In genomic region chr19:6530385-6531162, GRCh38 we compare ENCODE assay signal across 8 cellular contexts. TPM values are rescaled to one million over a fixed set of nuclear protein-coding genes. Genes with fewer than 3 reads are reported as not detected.
A peak's percentile ranks its signal among the peaks of the same experiment; 100 is the strongest.
DNase-seq lines count a peak whose midpoint lies in the region; ATAC-seq and TF ChIP-seq lines count a peak whose summit lies in the region.

TSS of gene TNFSF9 (plus strand) at chr19:6531026. CDS start at chr19:6531037, 11 bp downstream.

- H3K79me2 ChIP-seq in MM.1S (ENCODE audit: low read length) = peaks cover 18% of the 10 kb centered on the region

- H3K27ac Mint-ChIP-seq in T-helper 2 cell treated with Interferon-gamma antibody and Interleukin-4, amounts not matched to agents 5 μg/mL and 100 μg/mL, for 36 hours = peak within 1 kb of the TSS; percentile 35

- ATAC-seq in GM21515 (IDR thresholded peaks at IDR 0.05; ENCODE audit: unreplicated experiment) (peak; percentile 33), psoas muscle (peak; percentile 95 to 98 (median 98))

- H3K4me3 ChIP-seq in MM.1S (ENCODE audit: low read length) (peak within 1 kb of the TSS; percentile 80), right atrium auricular region (peak within 1 kb of the TSS; percentile 47 to 65), psoas muscle (peak within 1 kb of the TSS; percentile 74), urinary bladder (ENCODE audit: low read depth, low read length) (peak within 1 kb of the TSS; percentile 38)

- TF ChIP-seq CTCF in MM.1S (IDR thresholded peaks at IDR 0.05; ENCODE audit: low read length) (no peak), right atrium auricular region (IDR thresholded peaks at IDR 0.05) (no peak), psoas muscle (IDR thresholded peaks at IDR 0.05) (no peak)

- no peaks in the 10 kb centered on the region for H3K9me3 Mint-ChIP-seq in T-helper 2 cell treated with Interferon-gamma antibody and Interleukin-4, amounts not matched to agents 5 μg/mL and 100 μg/mL, for 36 hours

- H3F3A ChIP-seq in MM.1S (ENCODE audit: insufficient read depth, low read length) = peaks cover 4% of the 10 kb centered on the region

- intact Hi-C loops in psoas muscle (cut with DNase I) = loop anchor here in 1 of 2 donors (5.0 to 10.0 kb wide), 2 partner anchors 207 to 334 kb away; partner anchors contain the start of genes GPR108 and TRIP10

- H3K36me3 Mint-ChIP-seq in T-helper 2 cell treated with Interferon-gamma antibody and Interleukin-4, amounts not matched to agents 5 μg/mL and 100 μg/mL, for 36 hours (ENCODE audit: low read depth) = no peaks in the 10 kb centered on the region

- no peaks in the 10 kb centered on the region for H3K9me2 ChIP-seq in MM.1S (replicated peaks; ENCODE audit: insufficient read depth, low read length)

- H3K36me3 ChIP-seq in MM.1S (replicated peaks; ENCODE audit: insufficient read depth, low read length) = no peaks in the 10 kb centered on the region
- no peaks in the 10 kb centered on the region for H3K36me3 ChIP-seq in right atrium auricular region
- H3K36me3 ChIP-seq in psoas muscle (ENCODE audit: insufficient read depth in 1 of 2, low read depth in 1 of 2) = no peaks in the 10 kb centered on the region
- H3K36me3 ChIP-seq in urinary bladder (ENCODE audit: insufficient read depth) = no peaks in the 10 kb centered on the region

- H3K9ac ChIP-seq in MM.1S (ENCODE audit: low read length) = peak within 1 kb of the TSS; percentile 72

- no peaks in the 10 kb centered on the region for H4K20me1 ChIP-seq in MM.1S (ENCODE audit: insufficient read depth, low read length)

- H2AFZ ChIP-seq in MM.1S (ENCODE audit: low read length) = peak within 1 kb of the TSS; percentile 89

- H3K9me3 ChIP-seq in MM.1S (replicated peaks; ENCODE audit: insufficient read depth, low read length) (no peaks in the 10 kb centered on the region), right atrium auricular region (no peaks in the 10 kb centered on the region), psoas muscle (no peaks in the 10 kb centered on the region)

- peak within 1 kb of the TSS; percentile 91 for H3K4me2 ChIP-seq in MM.1S (ENCODE audit: low read depth, low read length)

- peak; percentile 90 for DNase-seq in CD1c-positive myeloid dendritic cell (ENCODE audit: extremely low spot score)
- DNase-seq in MM.1S = peak; percentile 88
- peak; percentile 86 for DNase-seq in T-helper 2 cell treated with Interferon-gamma antibody and Interleukin-4, amounts not matched to agents 5 μg/mL and 100 μg/mL, for 36 hours (ENCODE audit: low spot score)
- peak; percentile 92 for DNase-seq in right atrium auricular region (ENCODE audit: low spot score)
- DNase-seq in psoas muscle = peak; percentile 88 to 94

- H3K4me3 Mint-ChIP-seq in T-helper 2 cell treated with Interferon-gamma antibody and Interleukin-4, amounts not matched to agents 5 μg/mL and 100 μg/mL, for 36 hours = peak within 1 kb of the TSS; percentile 83

- H3K27ac ChIP-seq in MM.1S (ENCODE audit: low read length) = peak within 1 kb of the TSS; percentile 12; the same call in 1 of the 2 replicates
- H3K27ac ChIP-seq in angular gyrus (ENCODE audit: low read depth, low read length) = peak within 1 kb of the TSS; percentile 76
- peak within 1 kb of the TSS; percentile 54 to 72 for H3K27ac ChIP-seq in right atrium auricular region
- H3K27ac ChIP-seq in psoas muscle = peak within 1 kb of the TSS; percentile 81
- no peak within 1 kb of the TSS for H3K27ac ChIP-seq in urinary bladder (ENCODE audit: low read depth)

- peaks cover 29% of the 10 kb centered on the region for H3K4me1 Mint-ChIP-seq in T-helper 2 cell treated with Interferon-gamma antibody and Interleukin-4, amounts not matched to agents 5 μg/mL and 100 μg/mL, for 36 hours (ENCODE audit: low read depth)

- H3K4me1 ChIP-seq in MM.1S (ENCODE audit: low read length) = peaks cover 10% of the 10 kb centered on the region
- H3K4me1 ChIP-seq in right atrium auricular region = peaks cover 0 to 32% of the 10 kb centered on the region in 2 donors
- peaks cover 7% of the 10 kb centered on the region for H3K4me1 ChIP-seq in psoas muscle
- H3K4me1 ChIP-seq in urinary bladder (ENCODE audit: insufficient read depth) = no peaks in the 10 kb centered on the region

- peaks cover 41% of the 10 kb centered on the region for H3K27me3 Mint-ChIP-seq in T-helper 2 cell treated with Interferon-gamma antibody and Interleukin-4, amounts not matched to agents 5 μg/mL and 100 μg/mL, for 36 hours (ENCODE audit: low read depth)

- H3K27me3 ChIP-seq in MM.1S (replicated peaks; ENCODE audit: insufficient read depth, low read length) (peaks cover 19% of the 10 kb centered on the region), right atrium auricular region (peaks cover 8 to 10% of the 10 kb centered on the region in 2 donors), psoas muscle (ENCODE audit: insufficient read depth in 3 of 3, low read length in 2 of 3) (peaks cover 0 to 22% (median 15%) of the 10 kb centered on the region in 3 donors)

- WGBS in psoas muscle, 3 donors = 1% methylated on average over 26 to 44 of the region's 44 CpGs
- under 1% methylated on average over 44 of the region's 44 CpGs for WGBS in urinary bladder

RNA-seq across cellular contexts. Expression of gene TNFSF9, which starts in this region (rescaled TPM):
- under 1 TPM in 1 of 2 donors, not detected in 1; 0.43 TPM for total RNA-seq in right atrium auricular region
- 1 to 10 TPM in 2 of 4 donors, under 1 TPM in 1, not detected in 1; 0.66 to 1.9 (median 1.2) TPM for total RNA-seq in psoas muscle
- under 1 TPM; 0.25 to 0.57 (median 0.46) TPM for polyA plus RNA-seq in psoas muscle
- total RNA-seq in urinary bladder = 0.53 TPM
- polyA plus RNA-seq in urinary bladder = 0.91 TPM

Comparison
In these comparisons a context has a peak if more than half of its experiments do, and no peak if none do; other contexts are left out.
1. Peak in DNase-seq, H3K4me3 ChIP-seq and H3K27ac ChIP-seq in right atrium auricular region; RNA of the gene not detected or under 1 TPM.